ENCODE assay signal across 18 cellular contexts in the genomic region with DNA sequence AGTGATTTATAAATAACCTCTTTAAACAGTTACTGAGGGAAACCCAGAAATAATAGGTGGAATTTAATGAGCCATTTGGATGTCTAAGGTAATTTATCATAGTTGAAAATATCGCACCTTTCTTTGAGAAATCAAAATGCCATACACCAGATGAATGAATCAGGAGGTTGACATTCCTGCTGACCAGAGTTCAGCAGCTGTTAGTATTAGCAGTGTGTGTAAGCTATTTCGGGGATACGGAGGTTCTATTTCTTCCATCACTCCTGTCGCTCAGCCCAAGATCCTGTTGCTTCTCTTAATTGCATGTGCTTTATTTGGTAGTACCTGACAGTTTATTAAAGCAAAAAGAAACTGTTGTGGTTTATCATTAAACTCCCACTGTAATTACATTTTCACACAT.
"Had no signal": no experiment of that assay in that cellular context is flagged by ENCODE, and none has a peak within 500 bp of the region (broad histone marks: within the 10 kb centered on the region; RNA-seq: fewer than 3 reads in every experiment).

No MANE protein-coding gene starts in this region.

- H3K27me3 ChIP-seq: neural progenitor cell, spleen had no signal

- H3K36me3 ChIP-seq: neural progenitor cell, spleen, thoracic aorta had no signal

- ATAC-seq: T-helper 17 cell had no signal

- H3K27ac ChIP-seq: neural progenitor cell, spleen, thoracic aorta had no signal

- H3K9ac ChIP-seq: neural progenitor cell had no signal

- DNase-seq: activated CD4-positive, alpha-beta T cell treated with anti-CD3 and anti-CD28 coated beads for 4 hours; activated CD4-positive, alpha-beta T cell treated with anti-CD3 and anti-CD28 coated beads, Interleukin-2, amount 50 U/mL, for 48 hours; activated CD4-positive, CD25-positive, alpha-beta regulatory T cell; activated naive CD4-positive, alpha-beta T cell treated with anti-CD3 and anti-CD28 coated beads for 36 hours; activated naive CD8-positive, alpha-beta T cell treated with anti-CD3 and anti-CD28 coated beads, Interleukin-2, amount 10 ng/mL, durations not matched to agents 7 days and 5 days; activated T-cell treated with anti-CD3 and anti-CD28 coated beads, Interleukin-2, amount 50 U/mL, for 48 hours; amniotic stem cell; dermis blood vessel endothelial cell; effector CD8-positive, alpha-beta T cell; erythroblast; foreskin melanocyte; naive B cell; spleen; stimulated activated CD4-positive, alpha-beta T cell treated with anti-CD3 and anti-CD28 coated beads, Interleukin-4, amount 100 ng/mL, for 1 hour; stimulated activated naive CD4-positive, alpha-beta T cell treated with Interleukin-2 at 50 U/mL for 16 hours; T-helper 17 cell had no signal

- H3K4me2 ChIP-seq: neural progenitor cell had no signal

- H3K9me3 ChIP-seq: spleen, thoracic aorta had no signal

- H2AFZ ChIP-seq: neural progenitor cell had no signal

- H3K4me1 ChIP-seq: spleen had no signal

- H3K4me3 ChIP-seq: neural progenitor cell, spleen, thoracic aorta had no signal
